27 cellular contexts compared by ENCODE assay signal in the genomic region with DNA sequence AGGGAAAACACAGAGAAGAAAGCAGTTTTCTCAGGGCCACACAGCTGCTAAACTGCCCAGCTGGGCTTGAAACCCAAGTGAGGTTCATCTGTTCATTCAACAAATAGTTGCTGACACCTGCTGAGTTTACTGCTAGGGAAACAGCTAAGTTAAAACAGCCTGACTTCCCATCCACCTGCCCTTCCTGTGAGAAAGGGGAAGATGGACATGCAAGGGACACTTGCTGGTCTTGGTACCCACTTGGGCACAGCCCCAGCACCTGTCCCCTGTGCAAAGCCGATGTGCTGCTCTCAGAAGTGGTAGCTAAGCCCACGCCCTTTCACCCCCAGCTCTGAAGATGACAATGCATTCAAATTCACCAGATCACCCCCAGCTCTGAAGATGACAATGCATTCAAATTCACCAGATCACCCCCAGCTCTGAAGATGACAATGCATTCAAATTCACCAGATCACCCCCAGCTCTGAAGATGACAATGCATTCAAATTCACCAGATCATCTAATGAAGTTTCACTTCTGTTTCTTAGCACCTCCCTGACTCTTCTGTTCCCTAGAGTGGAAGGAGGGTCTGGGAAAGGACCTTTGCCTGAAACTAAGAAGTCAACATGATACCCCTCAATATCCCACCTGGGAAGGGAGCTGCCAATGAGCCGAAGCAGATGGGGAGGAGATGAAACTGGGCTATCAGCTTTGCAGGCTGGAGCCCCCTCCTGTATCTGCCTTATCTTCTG. TPM values are rescaled to one million over a fixed set of nuclear protein-coding genes. Genes with fewer than 3 reads are reported as not detected.
DNase-seq lines count a peak whose midpoint lies in the region; ATAC-seq, FAIRE-seq and TF ChIP-seq lines count a peak whose summit lies in the region.
"Had no signal": no experiment of that assay in that cellular context is flagged by ENCODE, and none has a peak within 500 bp of the region (broad histone marks: within the 10 kb centered on the region; RNA-seq: fewer than 3 reads in every experiment).

No MANE protein-coding gene starts in this region.

- H3K36me3 ChIP-seq in GM12878 (ENCODE audit: control insufficient read depth in 2 of 2, insufficient read depth in 2 of 2, low read length in 1 of 2) (no peaks in the 10 kb centered on the region), heart left ventricle (no peaks in the 10 kb centered on the region)
- H3K36me3 ChIP-seq: adrenal gland, esophagus squamous epithelium, gastrocnemius medialis, MG63, uterus had no signal

- DNase-seq in activated CD8-positive, alpha-beta T cell treated with anti-CD3 and anti-CD28 coated beads, Interleukin-2, amount 10 ng/mL, durations not matched to agents 7 days and 5 days = peak; percentile 17
- DNase-seq in activated CD8-positive, alpha-beta T cell treated with anti-CD3 and anti-CD28 coated beads for 36 hours = no peak
- DNase-seq in NCI-H69 (lab: John Stamatoyannopoulos, UW) = peak; percentile 53
- DNase-seq in GM12878 (ENCODE audit: low read depth, low spot score) = no peak
- DNase-seq in stimulated activated naive B cell treated with anti-CD40 and anti-IgM and Interleukin-4, amounts not matched to agents 10 μg/mL and 1 μg/mL and 100 μg/mL, for 72 hours = no peak
- no peak for DNase-seq in stimulated activated naive CD8-positive, alpha-beta T cell treated with anti-CD3 and anti-CD28 coated beads, Interleukin-15, amount 100 ng/mL, for 72 hours
- no peak for DNase-seq in heart left ventricle
- DNase-seq: activated CD4-positive, alpha-beta memory T cell treated with anti-CD3 and anti-CD28 coated beads, Interleukin-2, amount 10 ng/mL, durations not matched to agents 7 days and 5 days; activated naive CD4-positive, alpha-beta T cell; activated T-cell treated with anti-CD3 and anti-CD28 coated beads, Interleukin-2, amount 50 U/mL, for 4 hours; Caco-2; esophagus squamous epithelium; gastrocnemius medialis; hypothalamus; MG63; natural killer cell; NCI-H1694; NCI-H510A treated with DMSO at 0.1 percent for 48 hours; SHP77 treated with DMSO at 0.1 percent for 48 hours; testis; uterus had no signal

- no peak overlapping the region for H3K27ac Mint-ChIP-seq in activated CD8-positive, alpha-beta T cell treated with anti-CD3 and anti-CD28 coated beads, Interleukin-2, amount 10 ng/mL, durations not matched to agents 7 days and 5 days
- H3K27ac Mint-ChIP-seq in activated CD8-positive, alpha-beta T cell treated with anti-CD3 and anti-CD28 coated beads for 36 hours = no peak overlapping the region
- H3K27ac Mint-ChIP-seq in stimulated activated naive B cell treated with anti-CD40 and anti-IgM and Interleukin-4, amounts not matched to agents 10 μg/mL and 1 μg/mL and 100 μg/mL, for 72 hours = no peak overlapping the region
- H3K27ac Mint-ChIP-seq in stimulated activated naive CD8-positive, alpha-beta T cell treated with anti-CD3 and anti-CD28 coated beads, Interleukin-15, amount 100 ng/mL, for 72 hours = no peak overlapping the region
- H3K27ac Mint-ChIP-seq: activated CD4-positive, alpha-beta memory T cell treated with anti-CD3 and anti-CD28 coated beads, Interleukin-2, amount 10 ng/mL, durations not matched to agents 7 days and 5 days; natural killer cell had no signal

- peak overlapping the region; percentile 79 for H3K4me2 ChIP-seq in GM12878 (ENCODE audit: control insufficient read depth, insufficient read depth)
- H3K4me2 ChIP-seq: PC-9, smooth muscle cell had no signal

- TF ChIP-seq POLR2A in GM12878 (IDR thresholded peaks at IDR 0.05; ENCODE audit: low read depth, low read length) (no peak), heart left ventricle (IDR thresholded peaks at IDR 0.05) (no peak)

- FAIRE-seq in GM12878 (lab: Jason Lieb, UNC) = peak; percentile 68
- FAIRE-seq: colon had no signal

- no peaks in the 10 kb centered on the region for H4K20me1 ChIP-seq in GM12878 (ENCODE audit: control insufficient read depth, insufficient read depth)

- RAD21 ChIA-PET in GM12878 (lab: Charles Lee; ENCODE audit: unreplicated experiment) = interaction anchor here (0.8 to 19.1 kb wide), 14 partner anchors 10 to 250 kb away, joined by 3 to 696 read pairs (median 12); partner anchors contain the start of gene TOP1

- H3K9me3 ChIP-seq in GM12878 (replicated peaks; ENCODE audit: control insufficient read depth, insufficient read depth, low read length) (no peaks in the 10 kb centered on the region; the same call in 1 of the 3 replicates), heart left ventricle (peaks cover 0 to 12% (median 2%) of the 10 kb centered on the region in 12 donors)
- H3K9me3 ChIP-seq: gastrocnemius medialis, testis, uterus had no signal

- peaks cover 47% of the 10 kb centered on the region for H3K4me1 ChIP-seq in GM12878 (ENCODE audit: control insufficient read depth, insufficient read depth, low read length)
- peaks cover 0 to 4% (median 0%) of the 10 kb centered on the region in 12 donors for H3K4me1 ChIP-seq in heart left ventricle
- H3K4me1 ChIP-seq: adrenal gland, Caco-2, gastrocnemius medialis, testis, uterus had no signal

- peak overlapping the region; percentile 86 for H3K27ac ChIP-seq in GM12878 (ENCODE audit: control insufficient read depth, insufficient read depth)
- no peak overlapping the region for H3K27ac ChIP-seq in heart left ventricle
- H3K27ac ChIP-seq: adrenal gland, esophagus squamous epithelium, gastrocnemius medialis, PC-9, testis, uterus had no signal

- POLR2A ChIA-PET in activated CD8-positive, alpha-beta T cell treated with anti-CD3 and anti-CD28 coated beads, Interleukin-2, amount 10 ng/mL, durations not matched to agents 7 days and 5 days (lab: Charles Lee) = no interaction called here
- POLR2A ChIA-PET in activated CD8-positive, alpha-beta T cell treated with anti-CD3 and anti-CD28 coated beads for 36 hours (lab: Charles Lee) = interaction anchor here (0.9 kb wide), 1 partner anchor 60 kb away, joined by 3 read pairs; no protein-coding TSS in a partner anchor
- POLR2A ChIA-PET in GM12878 (lab: Charles Lee) = interaction anchor here (0.7 to 4.5 kb wide), 12 partner anchors 10 to 152 kb away, joined by 3 to 57 read pairs (median 4); no protein-coding TSS in a partner anchor

- no peak for ATAC-seq in activated CD8-positive, alpha-beta T cell treated with anti-CD3 and anti-CD28 coated beads, Interleukin-2, amount 10 ng/mL, durations not matched to agents 7 days and 5 days
- no peak for ATAC-seq in activated CD8-positive, alpha-beta T cell treated with anti-CD3 and anti-CD28 coated beads for 36 hours
- ATAC-seq in GM12878 (peak; percentile 71), GM18502 (IDR thresholded peaks at IDR 0.05; ENCODE audit: poor library complexity, unreplicated experiment) (no peak), heart left ventricle (no peak)
- peak; percentile 40 to 67 for ATAC-seq in stimulated activated naive B cell treated with anti-CD40 and anti-IgM and Interleukin-4, amounts not matched to agents 10 μg/mL and 1 μg/mL and 100 μg/mL, for 72 hours (replicated peaks)
- ATAC-seq in stimulated activated naive CD8-positive, alpha-beta T cell treated with anti-CD3 and anti-CD28 coated beads, Interleukin-15, amount 100 ng/mL, for 72 hours = no peak
- ATAC-seq: activated T-cell treated with anti-CD3 and anti-CD28 coated beads, Interleukin-2, amount 50 U/mL, for 4 hours; gastrocnemius medialis; left lobe of liver; natural killer cell had no signal

- TF ChIP-seq EP300 in GM12878 (IDR thresholded peaks at IDR 0.05; ENCODE audit: borderline replicate concordance in 1 of 2, control insufficient read depth in 1 of 2, low read depth in 2 of 2, low read length in 2 of 2) = peak in 1 of 2 experiments; percentile 63; a peak in 2 of 4 replicates

- SMC1A ChIA-PET in GM12878 (lab: Charles Lee; ENCODE audit: uncharacterized antibody, unreplicated experiment) = interaction anchor here (0.9 to 18.6 kb wide), 19 partner anchors 9 to 352 kb away, joined by 3 to 456 read pairs (median 10); no protein-coding TSS in a partner anchor

- in situ Hi-C loops in GM12878 (cut with MboI) = no loop called here

- no peak for TF ChIP-seq RAD21 in GM12878 (IDR thresholded peaks at IDR 0.05; ENCODE audit: insufficient read depth, low read depth, low read length)

- intact Hi-C loops in activated CD8-positive, alpha-beta T cell treated with anti-CD3 and anti-CD28 coated beads for 36 hours (cut with micrococcal nuclease) = no loop called here
- intact Hi-C loops in GM12878 (cut with micrococcal nuclease; ENCODE audit: unreplicated experiment) = loop anchor here (10.0 kb wide), 1 partner anchor 332 kb away; the partner anchor contains the start of gene ZHX3
- intact Hi-C loops in heart left ventricle (cut with DNase I) = no loop called here

- H3K79me2 ChIP-seq in GM12878 (ENCODE audit: control insufficient read depth, insufficient read depth, low read length) = peaks cover 1% of the 10 kb centered on the region

- peaks cover 5% of the 10 kb centered on the region for H3K27me3 Mint-ChIP-seq in activated CD8-positive, alpha-beta T cell treated with anti-CD3 and anti-CD28 coated beads, Interleukin-2, amount 10 ng/mL, durations not matched to agents 7 days and 5 days (ENCODE audit: low read depth)
- no peaks in the 10 kb centered on the region for H3K27me3 Mint-ChIP-seq in activated CD8-positive, alpha-beta T cell treated with anti-CD3 and anti-CD28 coated beads for 36 hours
- H3K27me3 Mint-ChIP-seq in stimulated activated naive B cell treated with anti-CD40 and anti-IgM and Interleukin-4, amounts not matched to agents 10 μg/mL and 1 μg/mL and 100 μg/mL, for 72 hours = peaks cover 2 to 11% of the 10 kb centered on the region in 2 donors
- peaks cover 21% of the 10 kb centered on the region for H3K27me3 Mint-ChIP-seq in stimulated activated naive CD8-positive, alpha-beta T cell treated with anti-CD3 and anti-CD28 coated beads, Interleukin-15, amount 100 ng/mL, for 72 hours

- BruUV-seq in GM12878 (replicated peaks; lab: Mats Ljungman, UMichigan) = no TSS peak

- H2AFZ ChIP-seq in GM12878 (ENCODE audit: control insufficient read depth, low read depth, low read length) = peak overlapping the region; percentile 28
- H2AFZ ChIP-seq: PC-9 had no signal

- no peak for TF ChIP-seq CTCF in activated CD8-positive, alpha-beta T cell treated with anti-CD3 and anti-CD28 coated beads for 36 hours (IDR thresholded peaks at IDR 0.05)
- TF ChIP-seq CTCF in GM12878 (IDR thresholded peaks at IDR 0.05 in 2 of 3, conservative IDR thresholded peaks at IDR 0.05 in 1 of 3; ENCODE audit: control insufficient read depth in 2 of 3, extremely low read depth in 1 of 3, insufficient read depth in 1 of 3, low read depth in 3 of 3, low read length in 3 of 3) (no peak), heart left ventricle (IDR thresholded peaks at IDR 0.05) (no peak)

- H3K36me3 Mint-ChIP-seq in activated CD8-positive, alpha-beta T cell treated with anti-CD3 and anti-CD28 coated beads, Interleukin-2, amount 10 ng/mL, durations not matched to agents 7 days and 5 days (ENCODE audit: low read depth) = peaks cover 11% of the 10 kb centered on the region
- H3K36me3 Mint-ChIP-seq in activated CD8-positive, alpha-beta T cell treated with anti-CD3 and anti-CD28 coated beads for 36 hours (ENCODE audit: low read depth) = peaks cover 3% of the 10 kb centered on the region
- H3K36me3 Mint-ChIP-seq in stimulated activated naive B cell treated with anti-CD40 and anti-IgM and Interleukin-4, amounts not matched to agents 10 μg/mL and 1 μg/mL and 100 μg/mL, for 72 hours = peaks cover 2% of the 10 kb centered on the region in 2 donors

- no peak overlapping the region for H3K4me3 Mint-ChIP-seq in activated CD8-positive, alpha-beta T cell treated with anti-CD3 and anti-CD28 coated beads, Interleukin-2, amount 10 ng/mL, durations not matched to agents 7 days and 5 days
- H3K4me3 Mint-ChIP-seq in activated CD8-positive, alpha-beta T cell treated with anti-CD3 and anti-CD28 coated beads for 36 hours = no peak overlapping the region
- H3K4me3 Mint-ChIP-seq in stimulated activated naive B cell treated with anti-CD40 and anti-IgM and Interleukin-4, amounts not matched to agents 10 μg/mL and 1 μg/mL and 100 μg/mL, for 72 hours = no peak overlapping the region
- H3K4me3 Mint-ChIP-seq in stimulated activated naive CD8-positive, alpha-beta T cell treated with anti-CD3 and anti-CD28 coated beads, Interleukin-15, amount 100 ng/mL, for 72 hours = no peak overlapping the region
- H3K4me3 Mint-ChIP-seq: activated CD4-positive, alpha-beta memory T cell treated with anti-CD3 and anti-CD28 coated beads, Interleukin-2, amount 10 ng/mL, durations not matched to agents 7 days and 5 days; activated T-cell treated with anti-CD3 and anti-CD28 coated beads, Interleukin-2, amount 50 U/mL, for 4 hours; natural killer cell had no signal

- peaks cover 28% of the 10 kb centered on the region for H3K4me1 Mint-ChIP-seq in activated CD8-positive, alpha-beta T cell treated with anti-CD3 and anti-CD28 coated beads, Interleukin-2, amount 10 ng/mL, durations not matched to agents 7 days and 5 days (ENCODE audit: low read depth)
- peaks cover 11% of the 10 kb centered on the region for H3K4me1 Mint-ChIP-seq in activated CD8-positive, alpha-beta T cell treated with anti-CD3 and anti-CD28 coated beads for 36 hours (ENCODE audit: low read depth)
- peaks cover 14 to 26% of the 10 kb centered on the region in 2 donors for H3K4me1 Mint-ChIP-seq in stimulated activated naive B cell treated with anti-CD40 and anti-IgM and Interleukin-4, amounts not matched to agents 10 μg/mL and 1 μg/mL and 100 μg/mL, for 72 hours
- peaks cover 19% of the 10 kb centered on the region for H3K4me1 Mint-ChIP-seq in stimulated activated naive CD8-positive, alpha-beta T cell treated with anti-CD3 and anti-CD28 coated beads, Interleukin-15, amount 100 ng/mL, for 72 hours

- CTCF ChIA-PET in activated CD8-positive, alpha-beta T cell treated with anti-CD3 and anti-CD28 coated beads, Interleukin-2, amount 10 ng/mL, durations not matched to agents 7 days and 5 days (lab: Charles Lee) = interaction anchor here (1.5 to 1.8 kb wide), 5 partner anchors 9 to 115 kb away, joined by 4 to 12 read pairs (median 6); no protein-coding TSS in a partner anchor
- CTCF ChIA-PET in activated CD8-positive, alpha-beta T cell treated with anti-CD3 and anti-CD28 coated beads for 36 hours (lab: Charles Lee) = interaction anchor here (1.2 to 17.4 kb wide), 4 partner anchors 7 to 114 kb away, joined by 3 to 304 read pairs (median 12); no protein-coding TSS in a partner anchor
- CTCF ChIA-PET in GM12878 (lab: Yijun Ruan, JAX) = interaction anchor here (0.7 to 19.2 kb wide), 13 partner anchors 8 to 325 kb away, joined by 3 to 510 read pairs (median 25); no protein-coding TSS in a partner anchor

- H3K9me3 Mint-ChIP-seq in activated CD8-positive, alpha-beta T cell treated with anti-CD3 and anti-CD28 coated beads, Interleukin-2, amount 10 ng/mL, durations not matched to agents 7 days and 5 days (ENCODE audit: insufficient read depth) = peaks cover 12% of the 10 kb centered on the region
- H3K9me3 Mint-ChIP-seq in activated CD8-positive, alpha-beta T cell treated with anti-CD3 and anti-CD28 coated beads for 36 hours = peaks cover 3% of the 10 kb centered on the region
- peaks cover 10 to 11% of the 10 kb centered on the region in 2 donors for H3K9me3 Mint-ChIP-seq in stimulated activated naive B cell treated with anti-CD40 and anti-IgM and Interleukin-4, amounts not matched to agents 10 μg/mL and 1 μg/mL and 100 μg/mL, for 72 hours
- peaks cover 12 to 13% of the 10 kb centered on the region in 2 donors for H3K9me3 Mint-ChIP-seq in stimulated activated naive CD8-positive, alpha-beta T cell treated with anti-CD3 and anti-CD28 coated beads, Interleukin-15, amount 100 ng/mL, for 72 hours

- WGBS in GM12878 (ENCODE audit: insufficient coverage, insufficient replicate concordance, low lambda C conversion rate, missing lambda C conversion rate) = 6% methylated on average over 3 of the region's 3 CpGs
- WGBS in heart left ventricle, 4 donors = 85 to 90% (median 87%) methylated on average over 3 of the region's 3 CpGs

- peak overlapping the region; percentile 50 for H3K9ac ChIP-seq in GM12878 (ENCODE audit: control insufficient read depth, insufficient read depth, low read length)

- H3K27me3 ChIP-seq in GM12878 (replicated peaks in 1 of 2; ENCODE audit: control insufficient read depth in 2 of 2, insufficient read depth in 2 of 2, low read length in 1 of 2) (no peaks in the 10 kb centered on the region), heart left ventricle (no peaks in the 10 kb centered on the region)
- H3K27me3 ChIP-seq: adrenal gland, esophagus squamous epithelium, gastrocnemius medialis, MG63, testis, uterus had no signal

- H3K4me3 ChIP-seq in GM12878 (peak overlapping the region; percentile 16; the same call in 1 of the 2 replicates), heart left ventricle (no peak overlapping the region)
- H3K4me3 ChIP-seq: adrenal gland, esophagus squamous epithelium, gastrocnemius medialis, MG63, PC-9, smooth muscle cell, testis, uterus had no signal

RNA-seq across cellular contexts. Expression of gene TOP1, which starts 46.0 kb away (rescaled TPM):
- 10 to 100 TPM; 89.1 to 91.5 TPM for total RNA-seq in activated CD8-positive, alpha-beta T cell treated with anti-CD3 and anti-CD28 coated beads, Interleukin-2, amount 10 ng/mL, durations not matched to agents 7 days and 5 days
- total RNA-seq in activated CD8-positive, alpha-beta T cell treated with anti-CD3 and anti-CD28 coated beads for 36 hours = 10 to 100 TPM; 81.0 to 81.1 TPM
- 14.9 and 16.0 TPM in 2 replicates for total RNA-seq in GM12878 (2013; cell fraction: nucleolus; rRNA removed)
- total RNA-seq in GM12878 (2014; rRNA removed) = 21.5 and 24.0 TPM in 2 replicates
- 47.1 and 51.6 TPM in 2 replicates for total RNA-seq in GM12878 (2014; rRNA removed; fragmentation: Illumina TruSeq; extraction: Trizol)
- 91.7 and 97.4 TPM in 2 replicates for total RNA-seq in GM12878 (2021)
- polyA plus RNA-seq in GM12878 (2011; ENCODE audit: low read depth) = 41.2 TPM
- 25.1 and 33.8 TPM in 2 replicates for polyA plus RNA-seq in GM12878 (2011; rRNA removed)
- 13.6 and 19.6 TPM in 2 replicates for polyA plus RNA-seq in GM12878 (2011; cell fraction: cytosol; rRNA removed)
- 20.3 and 33.7 TPM in 2 replicates for polyA plus RNA-seq in GM12878 (2011; cell fraction: nucleus; rRNA removed)
- 53.5 and 59.9 TPM in 2 replicates for polyA plus RNA-seq in GM12878 (2012)
- 128 and 159 TPM in 2 replicates for polyA plus RNA-seq in GM12878 (2014; fragmentation: Illumina TruSeq; extraction: Trizol)
- polyA plus RNA-seq in GM12878 (2014; fragmentation: Nextera tagmentation; extraction: Ambion mirVana) = 10 to 100 TPM; 36.1 to 47.6 TPM
- 34.5 and 35.4 TPM in 2 replicates for polyA plus RNA-seq in GM12878 (2014; rRNA removed)
- 10 to 100 TPM; 57.0 to 59.9 TPM for polyA plus RNA-seq in GM12878 (2016; fragmentation: Nextera tagmentation; extraction: Ambion mirVana)
- polyA minus RNA-seq in GM12878 (2011; rRNA and poly(A)+ RNA removed) = 13.7 and 17.7 TPM in 2 replicates
- polyA minus RNA-seq in GM12878 (2011; cell fraction: cytosol; rRNA and poly(A)+ RNA removed) = 24.7 and 26.9 TPM in 2 replicates
- 8.0 and 13.6 TPM in 2 replicates for polyA minus RNA-seq in GM12878 (2011; cell fraction: nucleus; rRNA and poly(A)+ RNA removed)
- 10 to 100 TPM; 15.0 to 32.3 (median 21.8) TPM for total RNA-seq in heart left ventricle
- 10 to 100 TPM; 11.6 to 21.4 TPM for polyA plus RNA-seq in heart left ventricle

Comparison
In these comparisons a context has a peak if more than half of its experiments do, and no peak if none do; other contexts are left out.
1. DNase-seq: peak in activated CD8-positive, alpha-beta T cell treated with anti-CD3 and anti-CD28 coated beads, Interleukin-2, amount 10 ng/mL, durations not matched to agents 7 days and 5 days (single experiment) and NCI-H69 (single experiment); none in activated CD8-positive, alpha-beta T cell treated with anti-CD3 and anti-CD28 coated beads for 36 hours (single experiment), GM12878 (single experiment), stimulated activated naive B cell treated with anti-CD40 and anti-IgM and Interleukin-4, amounts not matched to agents 10 μg/mL and 1 μg/mL and 100 μg/mL, for 72 hours (single experiment), stimulated activated naive CD8-positive, alpha-beta T cell treated with anti-CD3 and anti-CD28 coated beads, Interleukin-15, amount 100 ng/mL, for 72 hours (0 of 2) and heart left ventricle (0 of 5).
2. ATAC-seq: peak in GM12878 (single experiment) and stimulated activated naive B cell treated with anti-CD40 and anti-IgM and Interleukin-4, amounts not matched to agents 10 μg/mL and 1 μg/mL and 100 μg/mL, for 72 hours (2 of 2); none in activated CD8-positive, alpha-beta T cell treated with anti-CD3 and anti-CD28 coated beads, Interleukin-2, amount 10 ng/mL, durations not matched to agents 7 days and 5 days (single experiment), activated CD8-positive, alpha-beta T cell treated with anti-CD3 and anti-CD28 coated beads for 36 hours (single experiment), GM18502 (single experiment), stimulated activated naive CD8-positive, alpha-beta T cell treated with anti-CD3 and anti-CD28 coated beads, Interleukin-15, amount 100 ng/mL, for 72 hours (single experiment) and heart left ventricle (0 of 4).